In the genomic region with DNA sequence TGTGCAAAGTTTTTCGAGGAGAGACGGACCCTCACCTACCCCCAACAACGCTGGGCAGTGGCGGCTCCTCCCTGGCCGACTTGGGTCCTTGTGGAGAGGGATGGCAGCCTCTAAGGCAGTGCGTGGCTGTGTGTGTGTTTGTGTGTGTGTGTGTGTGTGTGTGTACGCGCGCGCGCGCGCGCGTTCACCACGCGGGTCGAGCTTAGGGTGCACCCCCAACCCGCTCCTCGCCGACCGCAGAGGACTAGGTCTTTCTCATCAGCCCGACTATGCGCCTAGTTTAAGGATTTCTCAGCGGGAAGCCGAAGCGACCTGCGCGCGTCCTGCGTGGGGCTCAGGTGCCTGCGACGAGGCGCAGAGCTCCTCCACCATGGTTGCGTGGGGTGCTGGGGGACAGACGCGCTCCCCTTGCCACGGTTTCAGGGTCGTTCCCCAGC, we compare ENCODE assay signal across 1 cellular context.
TF ChIP-seq lines count a peak whose summit lies in the region.

No MANE protein-coding gene starts in this region.

TF ChIP-seq in HEK293, 187 proteins besides CTCF, POLR2A, EP300 and RAD21 (continued from another document):
- TF ChIP-seq, protein P1, sequence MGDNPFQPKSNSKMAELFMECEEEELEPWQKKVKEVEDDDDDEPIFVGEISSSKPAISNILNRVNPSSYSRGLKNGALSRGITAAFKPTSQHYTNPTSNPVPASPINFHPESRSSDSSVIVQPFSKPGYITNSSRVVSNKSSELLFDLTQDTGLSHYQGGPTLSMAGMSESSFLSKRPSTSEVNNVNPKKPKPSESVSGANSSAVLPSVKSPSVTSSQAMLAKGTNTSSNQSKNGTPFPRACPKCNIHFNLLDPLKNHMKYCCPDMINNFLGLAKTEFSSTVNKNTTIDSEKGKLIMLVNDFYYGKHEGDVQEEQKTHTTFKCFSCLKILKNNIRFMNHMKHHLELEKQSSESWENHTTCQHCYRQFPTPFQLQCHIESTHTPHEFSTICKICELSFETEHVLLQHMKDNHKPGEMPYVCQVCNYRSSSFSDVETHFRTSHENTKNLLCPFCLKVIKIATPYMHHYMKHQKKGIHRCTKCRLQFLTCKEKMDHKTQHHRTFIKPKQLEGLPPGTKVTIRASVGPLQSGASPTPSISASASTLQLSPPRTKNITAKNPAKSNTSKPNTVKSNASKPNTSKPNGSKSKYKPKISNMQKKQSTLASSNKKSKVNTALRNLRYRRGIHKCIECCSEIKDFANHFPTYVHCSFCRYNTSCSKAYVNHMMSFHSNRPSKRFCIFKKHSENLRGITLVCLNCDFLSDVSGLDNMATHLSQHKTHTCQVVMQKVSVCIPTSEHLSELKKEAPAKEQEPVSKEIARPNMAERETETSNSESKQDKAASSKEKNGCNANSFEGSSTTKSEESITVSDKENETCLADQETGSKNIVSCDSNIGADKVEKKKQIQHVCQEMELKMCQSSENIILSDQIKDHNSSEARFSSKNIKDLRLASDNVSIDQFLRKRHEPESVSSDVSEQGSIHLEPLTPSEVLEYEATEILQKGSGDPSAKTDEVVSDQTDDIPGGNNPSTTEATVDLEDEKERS (tag by site-specific recombination; IDR thresholded peaks at IDR 0.05): no peak
- TF ChIP-seq, protein P2, sequence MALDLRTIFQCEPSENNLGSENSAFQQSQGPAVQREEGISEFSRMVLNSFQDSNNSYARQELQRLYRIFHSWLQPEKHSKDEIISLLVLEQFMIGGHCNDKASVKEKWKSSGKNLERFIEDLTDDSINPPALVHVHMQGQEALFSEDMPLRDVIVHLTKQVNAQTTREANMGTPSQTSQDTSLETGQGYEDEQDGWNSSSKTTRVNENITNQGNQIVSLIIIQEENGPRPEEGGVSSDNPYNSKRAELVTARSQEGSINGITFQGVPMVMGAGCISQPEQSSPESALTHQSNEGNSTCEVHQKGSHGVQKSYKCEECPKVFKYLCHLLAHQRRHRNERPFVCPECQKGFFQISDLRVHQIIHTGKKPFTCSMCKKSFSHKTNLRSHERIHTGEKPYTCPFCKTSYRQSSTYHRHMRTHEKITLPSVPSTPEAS (tag by site-specific recombination; IDR thresholded peaks at IDR 0.05): peak; percentile 92
- TF ChIP-seq ZBTB8A (tag by site-specific recombination; IDR thresholded peaks at IDR 0.05) (peak; percentile 89), KLF16 (tag by site-specific recombination; IDR thresholded peaks at IDR 0.05) (0 out of 2 replicates have a peak, but pooled peaks have one; percentile 38), TSHZ1 (tag by site-specific recombination; IDR thresholded peaks at IDR 0.05; ENCODE audit: borderline replicate concordance) (no peak), ZNF121 (tag by site-specific recombination; IDR thresholded peaks at IDR 0.05) (no peak), ZFP69B (tag by site-specific recombination; IDR thresholded peaks at IDR 0.05) (no peak), BCL11B (tag by site-specific recombination; IDR thresholded peaks at IDR 0.05; ENCODE audit: low read depth) (no peak), EGR2 (tag by site-specific recombination; IDR thresholded peaks at IDR 0.05; ENCODE audit: low read depth) (no peak), HOXA7 (CRISPR knock-in tag; IDR thresholded peaks at IDR 0.05; ENCODE audit: borderline replicate concordance) (no peak), ZNF114 (tag by site-specific recombination; IDR thresholded peaks at IDR 0.05) (no peak), ZNF530 (tag by site-specific recombination; IDR thresholded peaks at IDR 0.05; ENCODE audit: low read depth) (no peak), MYNN (tag by site-specific recombination; IDR thresholded peaks at IDR 0.05; ENCODE audit: borderline replicate concordance) (no peak), ZNF677 (tag by site-specific recombination; IDR thresholded peaks at IDR 0.05) (no peak)
